ENCODE assay signal across 27 cellular contexts in the genomic region with DNA sequence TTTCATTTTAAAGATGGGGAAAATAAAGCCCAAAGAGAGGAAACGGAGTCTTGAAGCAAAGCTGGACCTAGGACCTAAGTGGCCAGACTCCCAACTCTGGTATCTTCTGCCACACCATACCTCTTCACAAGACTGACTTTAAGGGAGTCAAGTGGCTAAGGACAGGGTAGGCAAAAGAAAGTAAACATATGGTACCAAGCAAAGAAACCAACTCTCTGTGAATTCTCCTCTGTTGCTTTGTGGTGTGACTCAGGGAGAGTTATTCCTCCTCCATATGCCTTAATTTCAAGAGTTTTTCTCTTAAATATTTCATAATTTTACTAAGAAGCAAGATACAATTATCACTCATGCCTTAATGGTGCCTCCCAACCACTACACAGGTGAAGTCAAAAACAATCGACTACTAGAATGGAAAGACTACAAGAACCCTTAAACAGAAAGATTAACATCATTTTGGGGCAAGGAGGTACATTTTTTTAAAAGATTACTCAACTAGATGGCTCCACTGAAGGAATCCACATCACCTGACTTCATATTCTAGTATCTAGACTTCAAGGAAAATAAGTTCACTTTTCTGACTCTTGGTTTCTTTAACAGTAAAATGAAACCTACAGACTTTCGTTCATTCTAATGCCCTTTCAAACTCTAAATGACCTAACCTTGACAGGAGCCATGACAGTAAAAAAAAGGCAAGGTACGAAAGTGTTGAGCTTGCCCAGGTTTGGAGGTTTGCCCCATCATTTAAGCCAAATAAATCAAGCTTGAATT. TPM values are rescaled to one million over a fixed set of nuclear protein-coding genes. Genes with fewer than 3 reads are reported as not detected.
DNase-seq lines count a peak whose midpoint lies in the region; ATAC-seq, FAIRE-seq and TF ChIP-seq lines count a peak whose summit lies in the region.
"Had no signal": no experiment of that assay in that cellular context is flagged by ENCODE, and none has a peak within 500 bp of the region (broad histone marks: within the 10 kb centered on the region; RNA-seq: fewer than 3 reads in every experiment).

No MANE protein-coding gene starts in this region.

- H3K27ac ChIP-seq in astrocyte (ENCODE audit: low read depth, low read length) (no peak overlapping the region), transverse colon (peak overlapping the region; percentile 56 to 73 (median 61))
- H3K27ac ChIP-seq: BLaER1, pancreas, tibial nerve had no signal

- no peak overlapping the region for H3K4me2 ChIP-seq in astrocyte (ENCODE audit: low read length)
- H3K4me2 ChIP-seq: SK-N-SH, smooth muscle cell had no signal

- no peaks in the 10 kb centered on the region for H3K9me3 ChIP-seq in astrocyte (ENCODE audit: insufficient read depth, low read depth, low read length)
- no peaks in the 10 kb centered on the region for H3K9me3 ChIP-seq in transverse colon
- H3K9me3 ChIP-seq: BLaER1, pancreas, SK-N-SH, tibial nerve had no signal

- no peaks in the 10 kb centered on the region for H3K36me3 ChIP-seq in astrocyte (ENCODE audit: insufficient read depth, low read length)
- no peaks in the 10 kb centered on the region for H3K36me3 ChIP-seq in transverse colon
- H3K36me3 ChIP-seq: pancreas, tibial nerve had no signal

- H3K9ac ChIP-seq in astrocyte (ENCODE audit: low read length): no peak overlapping the region
- H3K9ac ChIP-seq: BLaER1, SK-N-SH had no signal

- peaks cover 53% of the 10 kb centered on the region for H3K4me1 Mint-ChIP-seq in astrocyte (ENCODE audit: low read depth, unreplicated experiment)
- H3K4me1 Mint-ChIP-seq in endothelial cell (ENCODE audit: unreplicated experiment): peaks cover 45% of the 10 kb centered on the region

- no peaks in the 10 kb centered on the region for H3K36me3 Mint-ChIP-seq in activated naive CD4-positive, alpha-beta T cell treated with anti-CD3 and anti-CD28 coated beads, Interleukin-2, amount 50 U/mL, for 72 hours
- H3K36me3 Mint-ChIP-seq in astrocyte (ENCODE audit: low read depth, unreplicated experiment) (no peaks in the 10 kb centered on the region), endothelial cell (ENCODE audit: low read depth, unreplicated experiment) (no peaks in the 10 kb centered on the region)

- H3K4me3 Mint-ChIP-seq in astrocyte (ENCODE audit: unreplicated experiment): no peak overlapping the region
- H3K4me3 Mint-ChIP-seq in endothelial cell (ENCODE audit: unreplicated experiment): no peak overlapping the region
- H3K4me3 Mint-ChIP-seq: activated CD4-positive, alpha-beta T cell treated with anti-CD3 and anti-CD28 coated beads, Interleukin-2, amount 10 ng/mL, durations not matched to agents 24 days and 14 days; neural crest cell had no signal

- TF ChIP-seq EP300 in transverse colon (IDR thresholded peaks at IDR 0.05; ENCODE audit: low read depth): no peak

- no peak overlapping the region for H2AFZ ChIP-seq in astrocyte (ENCODE audit: low read depth, low read length)

- TF ChIP-seq CTCF in astrocyte (IDR thresholded peaks at IDR 0.05; ENCODE audit: insufficient read depth, low read depth, low read length) (no peak), transverse colon (IDR thresholded peaks at IDR 0.05) (no peak), endothelial cell (IDR thresholded peaks at IDR 0.05; ENCODE audit: unreplicated experiment) (no peak)

- TF ChIP-seq POLR2A in transverse colon (IDR thresholded peaks at IDR 0.05): no peak

- no peak for DNase-seq in activated naive CD4-positive, alpha-beta T cell treated with anti-CD3 and anti-CD28 coated beads, Interleukin-2, amount 50 U/mL, for 72 hours (ENCODE audit: low spot score in 2 of 2)
- no peak for DNase-seq in activated naive CD4-positive, alpha-beta T cell treated with Interleukin-2 at 50 U/mL for 16 hours
- DNase-seq in astrocyte (ENCODE audit: low read depth): no peak
- DNase-seq in transverse colon: no peak
- no peak for DNase-seq in endothelial cell (ENCODE audit: low spot score)
- DNase-seq: activated CD4-positive, alpha-beta T cell treated with anti-CD3 and anti-CD28 coated beads, Interleukin-2, amount 10 ng/mL, durations not matched to agents 24 days and 14 days; activated effector memory CD4-positive, alpha-beta T cell treated with anti-CD3 and anti-CD28 coated beads, Interleukin-2, amount 50 U/mL, for 16 hours; amniotic stem cell; Calu3; DND-41; effector CD4-positive, alpha-beta T cell; NCI-H1417 treated with DMSO at 0.1 percent for 48 hours; NCI-H446; NCI-H82; pancreas; retina; SK-N-SH; stimulated activated CD4-positive, alpha-beta T cell treated with anti-CD3 and anti-CD28 coated beads, Interleukin-1b, Interleukin-23, amount 100 ng/mL, for 48 hours; stimulated activated CD8-positive, alpha-beta memory T cell treated with anti-CD3 and anti-CD28 coated beads, Interleukin-4, amount 100 ng/mL, for 48 hours had no signal

- no peaks in the 10 kb centered on the region for H3K27me3 ChIP-seq in astrocyte (ENCODE audit: insufficient read depth, low read length)
- H3K27me3 ChIP-seq in transverse colon: no peaks in the 10 kb centered on the region
- H3K27me3 ChIP-seq: BLaER1, pancreas, tibial nerve had no signal

- no peaks in the 10 kb centered on the region for H3K9me3 Mint-ChIP-seq in activated naive CD4-positive, alpha-beta T cell treated with anti-CD3 and anti-CD28 coated beads, Interleukin-2, amount 50 U/mL, for 72 hours
- no peaks in the 10 kb centered on the region for H3K9me3 Mint-ChIP-seq in astrocyte (ENCODE audit: unreplicated experiment)
- H3K9me3 Mint-ChIP-seq in endothelial cell (ENCODE audit: unreplicated experiment): no peaks in the 10 kb centered on the region
- H3K9me3 Mint-ChIP-seq: activated CD4-positive, alpha-beta T cell treated with anti-CD3 and anti-CD28 coated beads, Interleukin-2, amount 10 ng/mL, durations not matched to agents 24 days and 14 days; neural crest cell had no signal

- H3K4me3 ChIP-seq in astrocyte (ENCODE audit: insufficient read depth, low read depth, low read length): no peak overlapping the region
- no peak overlapping the region for H3K4me3 ChIP-seq in transverse colon
- H3K4me3 ChIP-seq: BLaER1, lung, pancreas, smooth muscle cell, tibial nerve had no signal

- peaks cover 92% of the 10 kb centered on the region for H3K79me2 ChIP-seq in astrocyte (ENCODE audit: insufficient read depth, low read length)

- 80 to 82% methylated on average over 4 of the region's 4 CpGs for WGBS in transverse colon (ENCODE audit: low coverage in 1 of 2), 2 donors

- peak; percentile 44 to 57 for ATAC-seq in activated naive CD4-positive, alpha-beta T cell treated with anti-CD3 and anti-CD28 coated beads, Interleukin-2, amount 50 U/mL, for 72 hours
- ATAC-seq in GM18858 (IDR thresholded peaks at IDR 0.05; ENCODE audit: unreplicated experiment) (peak; percentile 37), GM18907 (IDR thresholded peaks at IDR 0.05; ENCODE audit: unreplicated experiment) (no peak)

- peaks cover 19% of the 10 kb centered on the region for H3K4me1 ChIP-seq in astrocyte (ENCODE audit: insufficient read depth, low read length)
- H3K4me1 ChIP-seq in transverse colon: peaks cover 22 to 57% (median 48%) of the 10 kb centered on the region in 4 donors

- no peak for FAIRE-seq in astrocyte (lab: Jason Lieb, UNC)
- FAIRE-seq: bronchial epithelial cell, pancreas had no signal

- H3K27ac Mint-ChIP-seq in activated naive CD4-positive, alpha-beta T cell treated with anti-CD3 and anti-CD28 coated beads, Interleukin-2, amount 50 U/mL, for 72 hours: peak overlapping the region in 1 of 2 donors; percentile 16
- H3K27ac Mint-ChIP-seq in astrocyte (ENCODE audit: unreplicated experiment): peak overlapping the region; percentile 66
- no peak overlapping the region for H3K27ac Mint-ChIP-seq in endothelial cell (ENCODE audit: unreplicated experiment)
- H3K27ac Mint-ChIP-seq: activated CD4-positive, alpha-beta T cell treated with anti-CD3 and anti-CD28 coated beads, Interleukin-2, amount 10 ng/mL, durations not matched to agents 24 days and 14 days had no signal

- intact Hi-C loops in transverse colon (cut with DNase I; ENCODE audit: low total_unique reads): no loop called here

- H4K20me1 ChIP-seq in astrocyte (ENCODE audit: insufficient read depth, low read length): peaks cover 83% of the 10 kb centered on the region

- no peaks in the 10 kb centered on the region for H3K27me3 Mint-ChIP-seq in astrocyte (ENCODE audit: low read depth, unreplicated experiment)
- peaks cover under 1% of the 10 kb centered on the region for H3K27me3 Mint-ChIP-seq in endothelial cell (ENCODE audit: unreplicated experiment)
- H3K27me3 Mint-ChIP-seq: activated CD4-positive, alpha-beta T cell treated with anti-CD3 and anti-CD28 coated beads, Interleukin-2, amount 10 ng/mL, durations not matched to agents 24 days and 14 days had no signal

- in situ Hi-C loops in transverse colon (cut with MboI; ENCODE audit: low pct_ligation_motif_present in 1 of 4, low pct_unique_long_range_greater_than_20kb in 1 of 4, low sequenced_read_pairs in 3 of 4): no loop called here

RNA-seq across cellular contexts. Expression of a gene that starts 44.2 kb away (rescaled TPM):
- 10 to 100 TPM; 18.5 to 21.4 TPM for total RNA-seq in activated naive CD4-positive, alpha-beta T cell treated with anti-CD3 and anti-CD28 coated beads, Interleukin-2, amount 50 U/mL, for 72 hours
- total RNA-seq in astrocyte: 77.1 and 82.2 TPM in 2 replicates
- 10 to 100 TPM; 28.3 to 46.4 (median 33.3) TPM for total RNA-seq in transverse colon
- 103 TPM for total RNA-seq in endothelial cell (ENCODE audit: unreplicated experiment)
